Comparison of ENCODE assay signal across 13 cellular contexts in the genomic region with DNA sequence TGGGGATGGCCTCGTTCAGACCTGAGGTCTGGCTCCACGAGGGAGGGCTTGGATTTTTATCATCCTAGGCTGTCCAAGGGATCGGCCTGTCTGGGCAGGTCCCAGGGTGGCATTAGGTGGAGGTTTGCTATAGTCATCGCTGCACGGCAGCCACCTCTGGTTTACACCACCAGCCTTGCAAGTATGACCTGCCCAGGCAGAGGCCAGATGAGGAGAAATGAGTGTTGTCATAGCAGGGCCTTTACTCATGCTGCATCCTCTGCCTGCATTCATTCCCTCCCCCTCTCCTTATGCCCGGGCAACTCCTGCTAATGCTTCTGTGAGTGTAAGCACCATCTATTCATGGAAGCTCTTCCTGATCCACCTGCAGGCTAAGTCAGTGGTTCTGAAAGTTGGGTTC. TPM values are rescaled to one million over a fixed set of nuclear protein-coding genes. Genes with fewer than 3 reads are reported as not detected.
DNase-seq lines count a peak whose midpoint lies in the region; ATAC-seq, FAIRE-seq and TF ChIP-seq lines count a peak whose summit lies in the region.
"Had no signal": no experiment of that assay in that cellular context is flagged by ENCODE, and none has a peak within 500 bp of the region (broad histone marks: within the 10 kb centered on the region; RNA-seq: fewer than 3 reads in every experiment).

No MANE protein-coding gene starts in this region.

- H3K36me3 ChIP-seq in endodermal cell (ENCODE audit: control insufficient read depth, insufficient read depth, low read length): peaks cover 20% of the 10 kb centered on the region

- H3K27me3 Mint-ChIP-seq in endodermal cell (ENCODE audit: insufficient read depth): no peaks in the 10 kb centered on the region
- no peaks in the 10 kb centered on the region for H3K27me3 Mint-ChIP-seq in neural crest cell (ENCODE audit: low read depth)

- H3K36me3 Mint-ChIP-seq in endodermal cell (ENCODE audit: low read depth) (peaks cover 18% of the 10 kb centered on the region), neural crest cell (ENCODE audit: low read depth) (no peaks in the 10 kb centered on the region)

- H3K4me1 Mint-ChIP-seq in endodermal cell: peaks cover 53% of the 10 kb centered on the region
- peaks cover 70% of the 10 kb centered on the region for H3K4me1 Mint-ChIP-seq in neural crest cell

- no peak for TF ChIP-seq RAD21 in A549 (conservative IDR thresholded peaks at IDR 0.05 in 1 of 2, IDR thresholded peaks at IDR 0.05 in 1 of 2)

- H3K4me3 ChIP-seq in A549 (no peak overlapping the region), endodermal cell (ENCODE audit: low read length) (no peak overlapping the region)
- H3K4me3 ChIP-seq: BLaER1 had no signal

- FAIRE-seq in A549 (lab: Jason Lieb, UNC): no peak

- H3K4me1 ChIP-seq in A549 (peaks cover 79% of the 10 kb centered on the region), endodermal cell (ENCODE audit: control insufficient read depth, insufficient read depth, low read length) (peaks cover 16% of the 10 kb centered on the region)

- DNase-seq in A549 (ENCODE audit: low read depth in 1 of 2, low spot score in 1 of 2): peak; percentile 55 to 69
- DNase-seq in M059J (ENCODE audit: low read depth): peak; percentile 93
- no peak for DNase-seq in endodermal cell
- no peak for DNase-seq in neural crest cell (ENCODE audit: low read depth, low spot score)
- no peak for DNase-seq in NOMO-1 treated with dmso at 0.1 percent for 144 hours (lab: John Stamatoyannopoulos, UW; ENCODE audit: unreplicated experiment)
- no peak for DNase-seq in UCSD-AML1 (lab: John Stamatoyannopoulos, UW; ENCODE audit: unreplicated experiment)
- no peak for DNase-seq in activated T-cell treated with anti-CD3 and anti-CD28 coated beads, Interleukin-2, amount 50 U/mL, for 1 hour
- DNase-seq: effector CD8-positive, alpha-beta T cell; midbrain; NCI-H1694 treated with DMSO at 0.1 percent for 48 hours; T-helper 2 cell had no signal

- peak overlapping the region; percentile 3 for H3K27ac Mint-ChIP-seq in endodermal cell
- H3K27ac Mint-ChIP-seq in neural crest cell (ENCODE audit: unreplicated experiment): peak overlapping the region; percentile 4

- no peak overlapping the region for H3K9ac ChIP-seq in endodermal cell (ENCODE audit: extremely low read depth, low read length, poor library complexity, severe bottlenecking)
- H3K9ac ChIP-seq: BLaER1 had no signal

- POLR2A ChIA-PET in A549 (lab: Yijun Ruan, JAX): no interaction called here

- H3K27ac ChIP-seq in A549: peak overlapping the region; percentile 71 to 100
- H3K27ac ChIP-seq in endodermal cell (ENCODE audit: low read depth, low read length): no peak overlapping the region
- H3K27ac ChIP-seq: BLaER1 had no signal

- no peaks in the 10 kb centered on the region for H3K27me3 ChIP-seq in endodermal cell (ENCODE audit: control insufficient read depth, insufficient read depth, low read length, poor library complexity, severe bottlenecking)
- H3K27me3 ChIP-seq: BLaER1 had no signal

- H3K9me3 ChIP-seq in A549 (no peaks in the 10 kb centered on the region), endodermal cell (ENCODE audit: control insufficient read depth, low read length) (no peaks in the 10 kb centered on the region)
- H3K9me3 ChIP-seq: BLaER1 had no signal

- H3K4me2 ChIP-seq in A549: peak overlapping the region; percentile 52
- H3K4me2 ChIP-seq: BLaER1 had no signal

- 16% methylated on average over 6 of the region's 6 CpGs for WGBS in A549 (ENCODE audit: missing lambda C conversion rate)
- WGBS in endodermal cell (ENCODE audit: insufficient coverage in 1 of 2, insufficient read length in 1 of 2), 2 experiments: 90 to 93% methylated on average over 5 to 6 of the region's 6 CpGs

- TF ChIP-seq POLR2A in A549 (IDR thresholded peaks at IDR 0.05; ENCODE audit: low read length): no peak

- CTCF ChIA-PET in A549 (lab: Yijun Ruan, JAX): interaction anchor here (0.6 to 33.5 kb wide), 6 partner anchors 10 to 416 kb away, joined by 3 to 439 read pairs (median 12); a partner anchor contains a TSS

- TF ChIP-seq CTCF in A549 (IDR thresholded peaks at IDR 0.05): no peak
- no peak for TF ChIP-seq CTCF in endodermal cell (conservative IDR thresholded peaks at IDR 0.05)
- TF ChIP-seq CTCF in neural crest cell (conservative IDR thresholded peaks at IDR 0.05): no peak

- H3K9me3 Mint-ChIP-seq in endodermal cell (no peaks in the 10 kb centered on the region), neural crest cell (no peaks in the 10 kb centered on the region)

- peak; percentile 65 to 70 for ATAC-seq in A549
- no peak for ATAC-seq in HG02852 (IDR thresholded peaks at IDR 0.05; ENCODE audit: unreplicated experiment)

- H3K4me3 Mint-ChIP-seq in endodermal cell (no peak overlapping the region), neural crest cell (no peak overlapping the region)

- no peak for TF ChIP-seq EP300 in A549 (IDR thresholded peaks at IDR 0.05)

TF ChIP-seq in A549, 52 proteins besides CTCF, POLR2A, EP300 and RAD21:
- peak in 1 of 2 experiments; percentile 39; a peak in 1 of 5 replicates for TF ChIP-seq JUN (IDR thresholded peaks at IDR 0.05)
- TF ChIP-seq, protein P1, sequence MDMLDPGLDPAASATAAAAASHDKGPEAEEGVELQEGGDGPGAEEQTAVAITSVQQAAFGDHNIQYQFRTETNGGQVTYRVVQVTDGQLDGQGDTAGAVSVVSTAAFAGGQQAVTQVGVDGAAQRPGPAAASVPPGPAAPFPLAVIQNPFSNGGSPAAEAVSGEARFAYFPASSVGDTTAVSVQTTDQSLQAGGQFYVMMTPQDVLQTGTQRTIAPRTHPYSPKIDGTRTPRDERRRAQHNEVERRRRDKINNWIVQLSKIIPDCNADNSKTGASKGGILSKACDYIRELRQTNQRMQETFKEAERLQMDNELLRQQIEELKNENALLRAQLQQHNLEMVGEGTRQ (IDR thresholded peaks at IDR 0.05): no peak
- TF ChIP-seq HOXB13 (CRISPR knock-in tag; IDR thresholded peaks at IDR 0.05; ENCODE audit: low read depth): no peak
- TF ChIP-seq FOSL2 (IDR thresholded peaks at IDR 0.05): no peak
- peak; percentile 31 for TF ChIP-seq FOSL2 (CRISPR knock-in tag; IDR thresholded peaks at IDR 0.05)
- no peak for TF ChIP-seq RFX5 (IDR thresholded peaks at IDR 0.05)
- TF ChIP-seq, protein P2, sequence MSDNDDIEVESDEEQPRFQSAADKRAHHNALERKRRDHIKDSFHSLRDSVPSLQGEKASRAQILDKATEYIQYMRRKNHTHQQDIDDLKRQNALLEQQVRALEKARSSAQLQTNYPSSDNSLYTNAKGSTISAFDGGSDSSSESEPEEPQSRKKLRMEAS (IDR thresholded peaks at IDR 0.05): peak; percentile 34; the same call in 1 of the 2 replicates

RNA-seq across cellular contexts. Expression of a gene that starts 15.3 kb away (rescaled TPM):
- 24.4 and 27.7 TPM in 2 replicates for polyA plus RNA-seq in A549 (2011; rRNA removed)
- 28.2 and 45.6 TPM in 2 replicates for polyA plus RNA-seq in A549 (2012; cell fraction: cytosol; rRNA removed)
- 70.2 and 91.2 TPM in 2 replicates for polyA plus RNA-seq in A549 (2012; cell fraction: nucleus; rRNA removed)
- 50.8 to 59.7 TPM (median 55.8 TPM) in 3 replicates for polyA plus RNA-seq in A549 (2017; fragmentation: RNase III; extraction: RNeasy Plus Mini Kit Qiagen cat#74134 plus additional on column Dnase treatment)
- 37.2 and 50.7 TPM in 2 replicates for polyA minus RNA-seq in A549 (2011; rRNA and poly(A)+ RNA removed)
- total RNA-seq in M059J (2014; rRNA removed; shearing (Covaris generic)): 24.3 and 44.2 TPM in 2 replicates
- total RNA-seq in endodermal cell: 10 to 100 TPM; 53.3 to 71.7 TPM
- 40.7 TPM for polyA plus RNA-seq in endodermal cell (2013, experiment 1 of 2)
- 37.5 TPM for polyA plus RNA-seq in endodermal cell (2013, experiment 2 of 2)
- 108 and 112 TPM in 2 replicates for total RNA-seq in neural crest cell

RNA-seq across cellular contexts. Expression of a gene that starts 43.1 kb away (rescaled TPM):
- polyA plus RNA-seq in A549 (2011; rRNA removed) (3,799 and 4,312 TPM in 2 replicates), A549 (2017; fragmentation: RNase III; extraction: RNeasy Plus Mini Kit Qiagen cat#74134 plus additional on column Dnase treatment) (3,127 to 3,794 TPM (median 3,716 TPM) in 3 replicates)
- 5,803 and 7,483 TPM in 2 replicates for polyA plus RNA-seq in A549 (2012; cell fraction: cytosol; rRNA removed)
- polyA plus RNA-seq in A549 (2012; cell fraction: nucleus; rRNA removed): 1,682 and 2,988 TPM in 2 replicates
- polyA minus RNA-seq in A549 (2011; rRNA and poly(A)+ RNA removed): 949 and 1,168 TPM in 2 replicates
- 1,412 and 1,643 TPM in 2 replicates for total RNA-seq in M059J (2014; rRNA removed; shearing (Covaris generic))
- total RNA-seq in endodermal cell (1,000 to 10,000 TPM; 2,313 to 2,316 TPM), neural crest cell (2,170 and 2,213 TPM in 2 replicates)
- 1,931 TPM for polyA plus RNA-seq in endodermal cell (2013, experiment 1 of 2)
- 1,875 TPM for polyA plus RNA-seq in endodermal cell (2013, experiment 2 of 2)

Comparison
In these comparisons a context has a peak if more than half of its experiments do, and no peak if none do; other contexts are left out.
1. DNase-seq: peak in A549 (2 of 2) and M059J (single experiment); none in endodermal cell (single experiment), neural crest cell (single experiment), NOMO-1 treated with dmso at 0.1 percent for 144 hours (single experiment), UCSD-AML1 (single experiment) and activated T-cell treated with anti-CD3 and anti-CD28 coated beads, Interleukin-2, amount 50 U/mL, for 1 hour (single experiment).